In genomic region chr2:57685047-57685446, GRCh38 we compare ENCODE assay signal across 1 cellular context.
TF ChIP-seq lines count a peak whose summit lies in the region.

No MANE protein-coding gene starts in this region.

TF ChIP-seq in GM23338, 12 proteins besides CTCF, POLR2A, EP300 and RAD21 (continued from another document):
- TF ChIP-seq ZNF462 (CRISPR knock-in tag; IDR thresholded peaks at IDR 0.05): no peak
- no peak for TF ChIP-seq EZH2 (IDR thresholded peaks at IDR 0.05; ENCODE audit: low read depth, unreplicated experiment)
- TF ChIP-seq STAT1 (IDR thresholded peaks at IDR 0.05; ENCODE audit: unreplicated experiment): no peak
- no peak for TF ChIP-seq ZNF114 (CRISPR knock-in tag; IDR thresholded peaks at IDR 0.05)
- no peak for TF ChIP-seq ETS1 (IDR thresholded peaks at IDR 0.05)
